Comparison of ENCODE assay signal across 1 cellular context in the genomic region with DNA sequence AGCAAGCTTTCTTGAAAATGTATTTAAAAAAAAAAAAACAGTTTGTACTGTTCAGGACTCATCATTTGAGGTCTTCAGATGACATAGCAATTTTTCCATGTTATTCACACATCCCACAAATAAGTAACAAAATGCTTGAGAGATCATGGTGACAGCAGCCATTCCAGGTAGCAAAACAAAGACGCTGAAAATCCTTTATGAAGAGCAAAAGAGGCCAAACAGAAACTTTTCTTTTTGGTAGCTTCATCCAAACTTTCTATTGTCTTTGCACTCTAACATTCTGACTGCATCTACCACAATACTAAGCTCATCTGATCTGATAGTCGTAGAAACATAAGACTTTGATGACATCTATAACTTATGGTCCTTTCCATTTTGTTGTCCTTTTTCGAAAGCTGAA.
TF ChIP-seq lines count a peak whose summit lies in the region.

No MANE protein-coding gene starts in this region.

TF ChIP-seq in H1, 55 proteins besides CTCF, POLR2A, EP300 and RAD21 (continued from another document):
- TF ChIP-seq, protein P1, sequence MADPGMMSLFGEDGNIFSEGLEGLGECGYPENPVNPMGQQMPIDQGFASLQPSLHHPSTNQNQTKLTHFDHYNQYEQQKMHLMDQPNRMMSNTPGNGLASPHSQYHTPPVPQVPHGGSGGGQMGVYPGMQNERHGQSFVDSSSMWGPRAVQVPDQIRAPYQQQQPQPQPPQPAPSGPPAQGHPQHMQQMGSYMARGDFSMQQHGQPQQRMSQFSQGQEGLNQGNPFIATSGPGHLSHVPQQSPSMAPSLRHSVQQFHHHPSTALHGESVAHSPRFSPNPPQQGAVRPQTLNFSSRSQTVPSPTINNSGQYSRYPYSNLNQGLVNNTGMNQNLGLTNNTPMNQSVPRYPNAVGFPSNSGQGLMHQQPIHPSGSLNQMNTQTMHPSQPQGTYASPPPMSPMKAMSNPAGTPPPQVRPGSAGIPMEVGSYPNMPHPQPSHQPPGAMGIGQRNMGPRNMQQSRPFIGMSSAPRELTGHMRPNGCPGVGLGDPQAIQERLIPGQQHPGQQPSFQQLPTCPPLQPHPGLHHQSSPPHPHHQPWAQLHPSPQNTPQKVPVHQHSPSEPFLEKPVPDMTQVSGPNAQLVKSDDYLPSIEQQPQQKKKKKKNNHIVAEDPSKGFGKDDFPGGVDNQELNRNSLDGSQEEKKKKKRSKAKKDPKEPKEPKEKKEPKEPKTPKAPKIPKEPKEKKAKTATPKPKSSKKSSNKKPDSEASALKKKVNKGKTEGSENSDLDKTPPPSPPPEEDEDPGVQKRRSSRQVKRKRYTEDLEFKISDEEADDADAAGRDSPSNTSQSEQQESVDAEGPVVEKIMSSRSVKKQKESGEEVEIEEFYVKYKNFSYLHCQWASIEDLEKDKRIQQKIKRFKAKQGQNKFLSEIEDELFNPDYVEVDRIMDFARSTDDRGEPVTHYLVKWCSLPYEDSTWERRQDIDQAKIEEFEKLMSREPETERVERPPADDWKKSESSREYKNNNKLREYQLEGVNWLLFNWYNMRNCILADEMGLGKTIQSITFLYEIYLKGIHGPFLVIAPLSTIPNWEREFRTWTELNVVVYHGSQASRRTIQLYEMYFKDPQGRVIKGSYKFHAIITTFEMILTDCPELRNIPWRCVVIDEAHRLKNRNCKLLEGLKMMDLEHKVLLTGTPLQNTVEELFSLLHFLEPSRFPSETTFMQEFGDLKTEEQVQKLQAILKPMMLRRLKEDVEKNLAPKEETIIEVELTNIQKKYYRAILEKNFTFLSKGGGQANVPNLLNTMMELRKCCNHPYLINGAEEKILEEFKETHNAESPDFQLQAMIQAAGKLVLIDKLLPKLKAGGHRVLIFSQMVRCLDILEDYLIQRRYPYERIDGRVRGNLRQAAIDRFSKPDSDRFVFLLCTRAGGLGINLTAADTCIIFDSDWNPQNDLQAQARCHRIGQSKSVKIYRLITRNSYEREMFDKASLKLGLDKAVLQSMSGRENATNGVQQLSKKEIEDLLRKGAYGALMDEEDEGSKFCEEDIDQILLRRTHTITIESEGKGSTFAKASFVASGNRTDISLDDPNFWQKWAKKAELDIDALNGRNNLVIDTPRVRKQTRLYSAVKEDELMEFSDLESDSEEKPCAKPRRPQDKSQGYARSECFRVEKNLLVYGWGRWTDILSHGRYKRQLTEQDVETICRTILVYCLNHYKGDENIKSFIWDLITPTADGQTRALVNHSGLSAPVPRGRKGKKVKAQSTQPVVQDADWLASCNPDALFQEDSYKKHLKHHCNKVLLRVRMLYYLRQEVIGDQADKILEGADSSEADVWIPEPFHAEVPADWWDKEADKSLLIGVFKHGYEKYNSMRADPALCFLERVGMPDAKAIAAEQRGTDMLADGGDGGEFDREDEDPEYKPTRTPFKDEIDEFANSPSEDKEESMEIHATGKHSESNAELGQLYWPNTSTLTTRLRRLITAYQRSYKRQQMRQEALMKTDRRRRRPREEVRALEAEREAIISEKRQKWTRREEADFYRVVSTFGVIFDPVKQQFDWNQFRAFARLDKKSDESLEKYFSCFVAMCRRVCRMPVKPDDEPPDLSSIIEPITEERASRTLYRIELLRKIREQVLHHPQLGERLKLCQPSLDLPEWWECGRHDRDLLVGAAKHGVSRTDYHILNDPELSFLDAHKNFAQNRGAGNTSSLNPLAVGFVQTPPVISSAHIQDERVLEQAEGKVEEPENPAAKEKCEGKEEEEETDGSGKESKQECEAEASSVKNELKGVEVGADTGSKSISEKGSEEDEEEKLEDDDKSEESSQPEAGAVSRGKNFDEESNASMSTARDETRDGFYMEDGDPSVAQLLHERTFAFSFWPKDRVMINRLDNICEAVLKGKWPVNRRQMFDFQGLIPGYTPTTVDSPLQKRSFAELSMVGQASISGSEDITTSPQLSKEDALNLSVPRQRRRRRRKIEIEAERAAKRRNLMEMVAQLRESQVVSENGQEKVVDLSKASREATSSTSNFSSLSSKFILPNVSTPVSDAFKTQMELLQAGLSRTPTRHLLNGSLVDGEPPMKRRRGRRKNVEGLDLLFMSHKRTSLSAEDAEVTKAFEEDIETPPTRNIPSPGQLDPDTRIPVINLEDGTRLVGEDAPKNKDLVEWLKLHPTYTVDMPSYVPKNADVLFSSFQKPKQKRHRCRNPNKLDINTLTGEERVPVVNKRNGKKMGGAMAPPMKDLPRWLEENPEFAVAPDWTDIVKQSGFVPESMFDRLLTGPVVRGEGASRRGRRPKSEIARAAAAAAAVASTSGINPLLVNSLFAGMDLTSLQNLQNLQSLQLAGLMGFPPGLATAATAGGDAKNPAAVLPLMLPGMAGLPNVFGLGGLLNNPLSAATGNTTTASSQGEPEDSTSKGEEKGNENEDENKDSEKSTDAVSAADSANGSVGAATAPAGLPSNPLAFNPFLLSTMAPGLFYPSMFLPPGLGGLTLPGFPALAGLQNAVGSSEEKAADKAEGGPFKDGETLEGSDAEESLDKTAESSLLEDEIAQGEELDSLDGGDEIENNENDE (IDR thresholded peaks at IDR 0.05; ENCODE audit: insufficient replicate concordance, low read length) = no peak
- TF ChIP-seq TAF7 (optimal IDR thresholded peaks at IDR 0.05; ENCODE audit: borderline replicate concordance, low read depth, low read length) (no peak), JUN (IDR thresholded peaks at IDR 0.05; ENCODE audit: low read depth, low read length) (no peak), HDAC6 (IDR thresholded peaks at IDR 0.05; ENCODE audit: low read depth, low read length) (no peak)
